ENCODE assay signal across 30 cellular contexts in the genomic region with DNA sequence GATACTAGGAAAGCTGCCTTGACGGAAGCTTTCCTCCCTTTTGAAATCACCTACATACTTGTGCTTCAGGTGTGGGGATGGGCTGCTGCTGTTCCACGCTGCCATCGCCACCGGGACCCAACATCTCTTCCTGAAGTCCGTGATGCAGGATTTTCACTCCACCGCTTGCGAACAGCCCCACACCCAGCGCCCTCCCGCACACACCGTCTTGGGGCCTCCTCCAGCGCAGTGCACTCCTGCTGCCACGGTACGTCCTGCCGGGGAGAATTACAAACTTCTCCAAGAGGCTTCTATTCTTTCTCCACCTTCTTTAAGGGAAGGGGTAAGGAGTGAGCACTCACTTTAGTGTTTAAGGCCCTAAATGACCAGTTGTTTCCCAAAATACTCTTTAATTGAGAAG. TPM values are rescaled to one million over a fixed set of nuclear protein-coding genes. Genes with fewer than 3 reads are reported as not detected.
"Had no signal": no experiment of that assay in that cellular context is flagged by ENCODE, and none has a peak within 500 bp of the region (broad histone marks: within the 10 kb centered on the region; RNA-seq: fewer than 3 reads in every experiment).

No MANE protein-coding gene starts in this region.

- H3K4me3 ChIP-seq: stomach, suprapubic skin, thoracic aorta, thyroid gland, tibial artery, tibial nerve, transverse colon, upper lobe of left lung, upper lobe of right lung, uterus, vagina had no signal

- H3K27ac Mint-ChIP-seq: stimulated activated effector memory CD8-positive, alpha-beta T cell treated with anti-CD3 and anti-CD28 coated beads, Interleukin-12 subunit alpha, Interleukin-12 subunit beta, amount 100 ng/mL, for 72 hours; stimulated activated memory B cell treated with anti-CD40 and anti-IgM and Interleukin-4, amounts not matched to agents 10 μg/mL and 1 μg/mL and 100 μg/mL, for 72 hours; stimulated activated naive B cell treated with anti-CD40 and anti-IgM and Interleukin-4, amounts not matched to agents 10 μg/mL and 1 μg/mL and 100 μg/mL, for 72 hours; stimulated activated naive CD8-positive, alpha-beta T cell treated with anti-CD3 and anti-CD28 coated beads, Interleukin-15, amount 100 ng/mL, for 72 hours; stimulated activated naive CD8-positive, alpha-beta T cell treated with anti-CD3 and anti-CD28 coated beads, Interleukin-15, Interleukin-2, amounts not matched to agents 100 ng/mL and 50 ng/mL, for 24 hours; type B pancreatic cell had no signal

- DNase-seq: stimulated activated CD4-positive, alpha-beta T cell treated with anti-CD3 and anti-CD28 coated beads, Interleukin-2, amount 100 ng/mL, for 48 hours; stimulated activated CD4-positive, alpha-beta T cell treated with anti-CD3 and anti-CD28 coated beads, Interleukin-4, amount 100 ng/mL, for 1 hour; stimulated activated CD4-positive, alpha-beta T cell treated with anti-CD3 and anti-CD28 coated beads, Interleukin-4, amount 100 ng/mL, for 24 hours; stimulated activated CD8-positive, alpha-beta memory T cell treated with anti-CD3 and anti-CD28 coated beads, Interleukin-4, amount 100 ng/mL, for 48 hours; stimulated activated naive B cell treated with anti-CD40 and anti-IgM and Interleukin-4, amounts not matched to agents 10 μg/mL and 1 μg/mL and 100 μg/mL, for 72 hours; stimulated activated naive CD4-positive, alpha-beta T cell; stimulated activated naive CD4-positive, alpha-beta T cell treated with Interleukin-2 at 50 U/mL for 16 hours; stimulated activated naive CD8-positive, alpha-beta T cell treated with anti-CD3 and anti-CD28 coated beads, Interleukin-15, amount 100 ng/mL, for 72 hours; stimulated activated naive CD8-positive, alpha-beta T cell treated with anti-CD3 and anti-CD28 coated beads, Interleukin-15, Interleukin-2, amounts not matched to agents 100 U/mL and 50 U/mL, for 24 hours; stomach; substantia nigra; testis; thyroid gland; tibial artery; transverse colon; trophoblast cell; upper lobe of right lung; uterus had no signal

- H3K4me1 ChIP-seq: stomach, suprapubic skin, testis, thyroid gland, tibial artery, tibial nerve, transverse colon, upper lobe of left lung, upper lobe of right lung, uterus, vagina had no signal

- H3K36me3 Mint-ChIP-seq: stimulated activated effector memory CD8-positive, alpha-beta T cell treated with anti-CD3 and anti-CD28 coated beads, Interleukin-12 subunit alpha, Interleukin-12 subunit beta, amount 100 ng/mL, for 72 hours; stimulated activated memory B cell treated with anti-CD40 and anti-IgM and Interleukin-4, amounts not matched to agents 10 μg/mL and 1 μg/mL and 100 μg/mL, for 72 hours; stimulated activated naive B cell treated with anti-CD40 and anti-IgM and Interleukin-4, amounts not matched to agents 10 μg/mL and 1 μg/mL and 100 μg/mL, for 72 hours; type B pancreatic cell had no signal

- H3K27me3 ChIP-seq: stomach, suprapubic skin, testis, thyroid gland, tibial nerve, transverse colon, upper lobe of left lung, upper lobe of right lung, uterus, vagina had no signal

- ATAC-seq: stimulated activated effector memory CD8-positive, alpha-beta T cell treated with anti-CD3 and anti-CD28 coated beads, Interleukin-12 subunit alpha, Interleukin-12 subunit beta, amount 100 ng/mL, for 72 hours; stimulated activated memory B cell treated with anti-CD40 and anti-IgM and Interleukin-4, amounts not matched to agents 10 μg/mL and 1 μg/mL and 100 μg/mL, for 72 hours; stimulated activated naive B cell treated with anti-CD40 and anti-IgM and Interleukin-4, amounts not matched to agents 10 μg/mL and 1 μg/mL and 100 μg/mL, for 72 hours; stimulated activated naive CD8-positive, alpha-beta T cell treated with anti-CD3 and anti-CD28 coated beads, Interleukin-15, amount 100 ng/mL, for 72 hours; stimulated activated naive CD8-positive, alpha-beta T cell treated with anti-CD3 and anti-CD28 coated beads, Interleukin-15, Interleukin-2, amounts not matched to agents 100 U/mL and 50 U/mL, for 24 hours; upper lobe of right lung had no signal

- FAIRE-seq: urothelium cell line had no signal

- H3K36me3 ChIP-seq: stomach, suprapubic skin, thoracic aorta, thyroid gland, tibial artery, tibial nerve, transverse colon, upper lobe of left lung, upper lobe of right lung, uterus, vagina had no signal

- H3K27me3 Mint-ChIP-seq: stimulated activated naive B cell treated with anti-CD40 and anti-IgM and Interleukin-4, amounts not matched to agents 10 μg/mL and 1 μg/mL and 100 μg/mL, for 72 hours; stimulated activated naive CD8-positive, alpha-beta T cell treated with anti-CD3 and anti-CD28 coated beads, Interleukin-15, amount 100 ng/mL, for 72 hours; stimulated activated naive CD8-positive, alpha-beta T cell treated with anti-CD3 and anti-CD28 coated beads, Interleukin-15, Interleukin-2, amounts not matched to agents 100 ng/mL and 50 ng/mL, for 24 hours; type B pancreatic cell had no signal

- H3K9me3 ChIP-seq: stomach, suprapubic skin, testis, thoracic aorta, thyroid gland, tibial artery, tibial nerve, transverse colon, upper lobe of left lung, upper lobe of right lung, uterus, vagina had no signal

- H3K4me1 Mint-ChIP-seq: stimulated activated effector memory CD8-positive, alpha-beta T cell treated with anti-CD3 and anti-CD28 coated beads, Interleukin-12 subunit alpha, Interleukin-12 subunit beta, amount 100 ng/mL, for 72 hours; stimulated activated memory B cell treated with anti-CD40 and anti-IgM and Interleukin-4, amounts not matched to agents 10 μg/mL and 1 μg/mL and 100 μg/mL, for 72 hours; stimulated activated naive B cell treated with anti-CD40 and anti-IgM and Interleukin-4, amounts not matched to agents 10 μg/mL and 1 μg/mL and 100 μg/mL, for 72 hours; stimulated activated naive CD8-positive, alpha-beta T cell treated with anti-CD3 and anti-CD28 coated beads, Interleukin-15, amount 100 ng/mL, for 72 hours had no signal

- H3K4me3 Mint-ChIP-seq: stimulated activated effector memory CD8-positive, alpha-beta T cell treated with anti-CD3 and anti-CD28 coated beads, Interleukin-12 subunit alpha, Interleukin-12 subunit beta, amount 100 ng/mL, for 72 hours; stimulated activated memory B cell treated with anti-CD40 and anti-IgM and Interleukin-4, amounts not matched to agents 10 μg/mL and 1 μg/mL and 100 μg/mL, for 72 hours; stimulated activated naive B cell treated with anti-CD40 and anti-IgM and Interleukin-4, amounts not matched to agents 10 μg/mL and 1 μg/mL and 100 μg/mL, for 72 hours; stimulated activated naive CD8-positive, alpha-beta T cell treated with anti-CD3 and anti-CD28 coated beads, Interleukin-15, amount 100 ng/mL, for 72 hours; stimulated activated naive CD8-positive, alpha-beta T cell treated with anti-CD3 and anti-CD28 coated beads, Interleukin-15, Interleukin-2, amounts not matched to agents 100 ng/mL and 50 ng/mL, for 24 hours; type B pancreatic cell had no signal

- H3K27ac ChIP-seq: stomach, suprapubic skin, testis, thoracic aorta, thyroid gland, tibial artery, tibial nerve, transverse colon, upper lobe of left lung, upper lobe of right lung, uterus, vagina had no signal

- H3K9me3 Mint-ChIP-seq: stimulated activated effector memory CD8-positive, alpha-beta T cell treated with anti-CD3 and anti-CD28 coated beads, Interleukin-12 subunit alpha, Interleukin-12 subunit beta, amount 100 ng/mL, for 72 hours; stimulated activated memory B cell treated with anti-CD40 and anti-IgM and Interleukin-4, amounts not matched to agents 10 μg/mL and 1 μg/mL and 100 μg/mL, for 72 hours; stimulated activated naive CD8-positive, alpha-beta T cell treated with anti-CD3 and anti-CD28 coated beads, Interleukin-15, amount 100 ng/mL, for 72 hours; stimulated activated naive CD8-positive, alpha-beta T cell treated with anti-CD3 and anti-CD28 coated beads, Interleukin-15, Interleukin-2, amounts not matched to agents 100 ng/mL and 50 ng/mL, for 24 hours; type B pancreatic cell had no signal

RNA-seq across cellular contexts. Expression of gene HRH4, which starts 58.2 kb away (rescaled TPM):
- total RNA-seq: temporal lobe, thyroid gland, transverse colon, ureter, vagina had no signal
